Comparison of ENCODE assay signal across 19 cellular contexts in genomic region chr4:41747230-41748055, GRCh38. TPM values are rescaled to one million over a fixed set of nuclear protein-coding genes. Genes with fewer than 3 reads are reported as not detected.
DNase-seq lines count a peak whose midpoint lies in the region; ATAC-seq, FAIRE-seq and TF ChIP-seq lines count a peak whose summit lies in the region.
"Had no signal": no experiment of that assay in that cellular context is flagged by ENCODE, and none has a peak within 500 bp of the region (broad histone marks: within the 10 kb centered on the region; RNA-seq: fewer than 3 reads in every experiment).

No MANE protein-coding gene starts in this region.

- H3K36me3 ChIP-seq in kidney (ENCODE audit: control insufficient read depth in 1 of 2, insufficient read depth in 2 of 2, low read length in 2 of 2) = no peaks in the 10 kb centered on the region
- H3K36me3 ChIP-seq: HAP-1, ovary, stomach had no signal

- no peak overlapping the region for H3K27ac ChIP-seq in kidney (ENCODE audit: low read depth in 2 of 2, low read length in 2 of 2)
- H3K27ac ChIP-seq: ovary, stomach had no signal

- intact Hi-C loops in kidney (cut with DNase I) = no loop called here

- peaks cover 4% of the 10 kb centered on the region for H3K4me1 Mint-ChIP-seq in activated naive CD8-positive, alpha-beta T cell treated with anti-CD3 and anti-CD28 coated beads for 36 hours
- H3K4me1 Mint-ChIP-seq in activated naive CD8-positive, alpha-beta T cell treated with anti-CD3 and anti-CD28 coated beads, Interleukin-2, amount 50 U/mL, for 24 hours = peaks cover 1% of the 10 kb centered on the region
- peaks cover 39% of the 10 kb centered on the region for H3K4me1 Mint-ChIP-seq in brain
- H3K4me1 Mint-ChIP-seq: central memory CD8-positive, alpha-beta T cell had no signal

- peaks cover 4% of the 10 kb centered on the region for H3K36me3 Mint-ChIP-seq in activated naive CD8-positive, alpha-beta T cell treated with anti-CD3 and anti-CD28 coated beads for 36 hours
- peaks cover 9% of the 10 kb centered on the region for H3K36me3 Mint-ChIP-seq in activated naive CD8-positive, alpha-beta T cell treated with anti-CD3 and anti-CD28 coated beads, Interleukin-2, amount 50 U/mL, for 24 hours (ENCODE audit: low read depth)
- H3K36me3 Mint-ChIP-seq in brain = peaks cover 6% of the 10 kb centered on the region

- peaks cover 94% of the 10 kb centered on the region for H3K27me3 Mint-ChIP-seq in activated naive CD8-positive, alpha-beta T cell treated with anti-CD3 and anti-CD28 coated beads for 36 hours
- H3K27me3 Mint-ChIP-seq in activated naive CD8-positive, alpha-beta T cell treated with anti-CD3 and anti-CD28 coated beads, Interleukin-2, amount 50 U/mL, for 24 hours = peaks cover 74% of the 10 kb centered on the region
- peaks cover 100% of the 10 kb centered on the region for H3K27me3 Mint-ChIP-seq in brain

- H3K4me1 ChIP-seq in kidney (ENCODE audit: control insufficient read depth in 1 of 2, insufficient read depth in 1 of 2, low read depth in 1 of 2, low read length in 2 of 2) = peaks cover 0 to 2% of the 10 kb centered on the region in 2 donors

- no peak for DNase-seq in activated naive CD8-positive, alpha-beta T cell treated with anti-CD3 and anti-CD28 coated beads for 36 hours
- no peak for DNase-seq in activated naive CD8-positive, alpha-beta T cell treated with anti-CD3 and anti-CD28 coated beads, Interleukin-2, amount 50 U/mL, for 24 hours
- peak; percentile 57 for DNase-seq in kidney
- no peak for DNase-seq in NCI-H1105 (lab: John Stamatoyannopoulos, UW)
- no peak for DNase-seq in NCI-H524 treated with DMSO at 0.1 percent for 48 hours (lab: John Stamatoyannopoulos, UW)
- DNase-seq in DMS79 treated with DMSO at 0.1 percent for 48 hours (lab: John Stamatoyannopoulos, UW) = no peak
- DNase-seq: activated effector memory CD4-positive, alpha-beta T cell treated with Interleukin-2 at 50 U/mL for 16 hours; anterior cingulate cortex; CD8-positive, alpha-beta memory T cell; NCI-H187; NCI-H446; ovary; RPMI8226; stimulated activated CD4-positive, alpha-beta T cell treated with anti-CD3 and anti-CD28 coated beads, Interleukin-1b, Interleukin-23, amount 100 ng/mL, for 48 hours; stomach had no signal

- H3K9me3 Mint-ChIP-seq in activated naive CD8-positive, alpha-beta T cell treated with anti-CD3 and anti-CD28 coated beads for 36 hours = peaks cover 3% of the 10 kb centered on the region
- no peaks in the 10 kb centered on the region for H3K9me3 Mint-ChIP-seq in activated naive CD8-positive, alpha-beta T cell treated with anti-CD3 and anti-CD28 coated beads, Interleukin-2, amount 50 U/mL, for 24 hours
- peaks cover 12 to 25% (median 16%) of the 10 kb centered on the region in 5 experiments for H3K9me3 Mint-ChIP-seq in brain

- ATAC-seq in activated naive CD8-positive, alpha-beta T cell treated with anti-CD3 and anti-CD28 coated beads, Interleukin-2, amount 50 U/mL, for 24 hours = no peak

- no peak overlapping the region for H3K4me3 ChIP-seq in kidney (ENCODE audit: low read length in 2 of 2)
- H3K4me3 ChIP-seq: HAP-1, ovary, stomach had no signal

- FAIRE-seq in kidney (lab: Jason Lieb, UNC) = no peak

- H3K4me3 Mint-ChIP-seq in activated naive CD8-positive, alpha-beta T cell treated with anti-CD3 and anti-CD28 coated beads for 36 hours = no peak overlapping the region
- no peak overlapping the region for H3K4me3 Mint-ChIP-seq in activated naive CD8-positive, alpha-beta T cell treated with anti-CD3 and anti-CD28 coated beads, Interleukin-2, amount 50 U/mL, for 24 hours
- peak overlapping the region in 4 of 5 experiments; percentile 1 to 78 (median 46) for H3K4me3 Mint-ChIP-seq in brain
- H3K4me3 Mint-ChIP-seq: CD8-positive, alpha-beta memory T cell; central memory CD8-positive, alpha-beta T cell had no signal

- no peak overlapping the region for H3K9ac ChIP-seq in kidney (ENCODE audit: low read length in 2 of 2)

- peak overlapping the region; percentile 16 for H3K27ac Mint-ChIP-seq in activated naive CD8-positive, alpha-beta T cell treated with anti-CD3 and anti-CD28 coated beads for 36 hours
- H3K27ac Mint-ChIP-seq in activated naive CD8-positive, alpha-beta T cell treated with anti-CD3 and anti-CD28 coated beads, Interleukin-2, amount 50 U/mL, for 24 hours = no peak overlapping the region
- H3K27ac Mint-ChIP-seq in brain = peak overlapping the region in 1 of 5 experiments; percentile 47
- H3K27ac Mint-ChIP-seq: CD8-positive, alpha-beta memory T cell had no signal

- TF ChIP-seq CTCF in brain (conservative IDR thresholded peaks at IDR 0.05) (no peak), kidney (IDR thresholded peaks at IDR 0.05; ENCODE audit: borderline replicate concordance, extremely low read depth, insufficient read depth) (no peak)

- H3K9me3 ChIP-seq in kidney (ENCODE audit: control insufficient read depth in 1 of 2, low read length in 2 of 2) = no peaks in the 10 kb centered on the region

RNA-seq across cellular contexts. Expression of gene PHOX2B, which starts 1.1 kb away (rescaled TPM):
- total RNA-seq in activated naive CD8-positive, alpha-beta T cell treated with anti-CD3 and anti-CD28 coated beads for 36 hours = not detected
- polyA plus RNA-seq in brain (ENCODE audit: insufficient read depth, low read depth, low replicate concordance) (not detected), kidney (ENCODE audit: insufficient read depth, low read depth, low replicate concordance) (not detected)
- total RNA-seq in kidney = not detected
- total RNA-seq: CD8-positive, alpha-beta memory T cell; liver; ovary had no signal
- polyA plus RNA-seq: CD8-positive, alpha-beta memory T cell; liver; ovary had no signal

Comparison
In these comparisons a context has a peak if more than half of its experiments do, and no peak if none do; other contexts are left out.
1. H3K4me3 Mint-ChIP-seq: peak in brain (4 of 5); none in activated naive CD8-positive, alpha-beta T cell treated with anti-CD3 and anti-CD28 coated beads for 36 hours (single experiment) and activated naive CD8-positive, alpha-beta T cell treated with anti-CD3 and anti-CD28 coated beads, Interleukin-2, amount 50 U/mL, for 24 hours (single experiment).